Comparison of ENCODE assay signal across 1 cellular context in the genomic region with DNA sequence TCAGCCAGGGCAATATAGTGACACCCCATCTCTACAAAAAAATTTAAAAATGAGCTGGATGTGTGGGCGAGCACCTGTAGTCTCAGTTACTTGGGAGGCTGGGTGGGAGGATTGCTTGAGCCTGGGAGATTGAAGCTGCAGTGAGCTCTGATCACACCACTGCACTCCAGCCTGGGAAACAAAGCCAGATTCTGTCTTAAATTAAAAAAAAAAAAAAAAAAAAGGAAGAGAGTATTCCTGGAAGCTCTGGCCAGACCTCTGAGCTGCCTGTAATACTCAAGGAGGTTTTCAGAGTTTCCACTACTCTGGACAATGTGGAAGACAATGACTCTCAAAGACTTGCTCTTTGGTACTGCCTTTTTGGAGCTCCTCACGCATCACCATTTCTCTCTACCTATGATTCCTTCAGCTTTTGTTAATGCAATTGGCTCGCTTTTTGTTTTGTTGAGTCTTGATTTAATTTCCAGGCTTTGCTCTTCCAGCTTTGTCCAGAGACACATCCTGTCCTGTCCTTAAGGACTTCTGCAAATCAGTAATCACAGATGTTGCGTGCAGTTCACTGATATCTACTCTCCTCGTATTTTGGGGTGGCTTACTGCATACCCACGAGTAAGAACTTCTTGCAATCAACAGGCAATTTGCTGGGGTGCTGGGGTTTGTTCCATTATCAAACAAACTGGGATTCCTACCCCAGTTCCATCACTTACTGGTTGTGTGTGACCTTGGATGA.
TF ChIP-seq lines count a peak whose summit lies in the region.

No MANE protein-coding gene starts in this region.

TF ChIP-seq in SK-N-SH, 30 proteins besides CTCF, POLR2A, EP300 and RAD21 (continued from another document):
- TF ChIP-seq MXI1 (IDR thresholded peaks at IDR 0.05; ENCODE audit: low read depth, low read length): no peak
- TF ChIP-seq, protein P1, sequence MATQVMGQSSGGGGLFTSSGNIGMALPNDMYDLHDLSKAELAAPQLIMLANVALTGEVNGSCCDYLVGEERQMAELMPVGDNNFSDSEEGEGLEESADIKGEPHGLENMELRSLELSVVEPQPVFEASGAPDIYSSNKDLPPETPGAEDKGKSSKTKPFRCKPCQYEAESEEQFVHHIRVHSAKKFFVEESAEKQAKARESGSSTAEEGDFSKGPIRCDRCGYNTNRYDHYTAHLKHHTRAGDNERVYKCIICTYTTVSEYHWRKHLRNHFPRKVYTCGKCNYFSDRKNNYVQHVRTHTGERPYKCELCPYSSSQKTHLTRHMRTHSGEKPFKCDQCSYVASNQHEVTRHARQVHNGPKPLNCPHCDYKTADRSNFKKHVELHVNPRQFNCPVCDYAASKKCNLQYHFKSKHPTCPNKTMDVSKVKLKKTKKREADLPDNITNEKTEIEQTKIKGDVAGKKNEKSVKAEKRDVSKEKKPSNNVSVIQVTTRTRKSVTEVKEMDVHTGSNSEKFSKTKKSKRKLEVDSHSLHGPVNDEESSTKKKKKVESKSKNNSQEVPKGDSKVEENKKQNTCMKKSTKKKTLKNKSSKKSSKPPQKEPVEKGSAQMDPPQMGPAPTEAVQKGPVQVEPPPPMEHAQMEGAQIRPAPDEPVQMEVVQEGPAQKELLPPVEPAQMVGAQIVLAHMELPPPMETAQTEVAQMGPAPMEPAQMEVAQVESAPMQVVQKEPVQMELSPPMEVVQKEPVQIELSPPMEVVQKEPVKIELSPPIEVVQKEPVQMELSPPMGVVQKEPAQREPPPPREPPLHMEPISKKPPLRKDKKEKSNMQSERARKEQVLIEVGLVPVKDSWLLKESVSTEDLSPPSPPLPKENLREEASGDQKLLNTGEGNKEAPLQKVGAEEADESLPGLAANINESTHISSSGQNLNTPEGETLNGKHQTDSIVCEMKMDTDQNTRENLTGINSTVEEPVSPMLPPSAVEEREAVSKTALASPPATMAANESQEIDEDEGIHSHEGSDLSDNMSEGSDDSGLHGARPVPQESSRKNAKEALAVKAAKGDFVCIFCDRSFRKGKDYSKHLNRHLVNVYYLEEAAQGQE (IDR thresholded peaks at IDR 0.05; ENCODE audit: low read depth, low read length): no peak
